ENCODE assay signal across 1 cellular context in genomic region chr5:156147948-156148285, GRCh38.
TF ChIP-seq lines count a peak whose summit lies in the region.

No MANE protein-coding gene starts in this region.

TF ChIP-seq in IMR-90, 13 proteins besides CTCF, POLR2A, EP300 and RAD21:
- no peak for TF ChIP-seq MAZ (IDR thresholded peaks at IDR 0.05; ENCODE audit: borderline replicate concordance, low read depth, low read length)
- no peak for TF ChIP-seq CHD1 (IDR thresholded peaks at IDR 0.05; ENCODE audit: low read depth, low read length)
- TF ChIP-seq MAFK (IDR thresholded peaks at IDR 0.05; ENCODE audit: low read depth, low read length): no peak
- TF ChIP-seq RFX5 (IDR thresholded peaks at IDR 0.05; ENCODE audit: low read depth, low read length): no peak
- TF ChIP-seq ELK1 (IDR thresholded peaks at IDR 0.05; ENCODE audit: borderline replicate concordance, low read depth, low read length): no peak
- no peak for TF ChIP-seq FOS (IDR thresholded peaks at IDR 0.05; ENCODE audit: low read depth, low read length)
- no peak for TF ChIP-seq USF2 (IDR thresholded peaks at IDR 0.05; ENCODE audit: low read depth, low read length)
- no peak for TF ChIP-seq NFE2L2 (IDR thresholded peaks at IDR 0.05; ENCODE audit: low read depth, low read length)
- TF ChIP-seq CEBPB (IDR thresholded peaks at IDR 0.05; ENCODE audit: low read depth, low read length): no peak
- TF ChIP-seq RCOR1 (IDR thresholded peaks at IDR 0.05; ENCODE audit: insufficient replicate concordance, low read length): no peak
- no peak for TF ChIP-seq SMC3 (IDR thresholded peaks at IDR 0.05; ENCODE audit: low read depth, low read length)
- no peak for TF ChIP-seq BHLHE40 (IDR thresholded peaks at IDR 0.05; ENCODE audit: low read depth, low read length)
- no peak for TF ChIP-seq MXI1 (IDR thresholded peaks at IDR 0.05; ENCODE audit: borderline replicate concordance, low read depth, low read length)
